In the genomic region with DNA sequence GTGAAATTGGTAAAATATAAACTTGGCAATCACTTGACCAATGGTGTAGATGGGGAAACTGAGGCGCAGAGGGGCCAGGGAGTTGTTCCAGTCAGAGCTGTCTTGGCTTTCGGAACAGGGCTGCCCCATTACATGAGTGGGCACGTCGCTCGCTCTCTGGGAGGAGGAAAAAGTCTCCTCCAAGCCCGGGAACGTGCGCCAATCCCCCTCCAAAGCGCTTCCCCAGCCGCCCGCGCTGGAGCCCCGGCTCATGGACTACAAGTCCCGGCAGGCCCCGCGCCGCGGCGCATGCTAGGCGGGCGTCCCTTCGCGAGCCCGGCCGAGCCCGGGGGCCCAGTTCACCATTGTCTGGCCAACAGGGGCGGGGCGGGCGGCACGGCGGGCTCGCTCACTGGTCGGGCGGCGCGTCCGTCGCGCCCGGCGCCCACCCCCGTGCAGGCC, we compare ENCODE assay signal across 8 cellular contexts. TPM values are rescaled to one million over a fixed set of nuclear protein-coding genes. Genes with fewer than 3 reads are reported as not detected.
DNase-seq lines count a peak whose midpoint lies in the region; ATAC-seq and FAIRE-seq lines count a peak whose summit lies in the region.

No MANE protein-coding gene starts in this region.

- POLR2A ChIA-PET in CD4-positive, alpha-beta memory T cell (lab: Charles Lee; ENCODE audit: partially characterized antibody): interaction anchor here (0.7 to 2.5 kb wide), 6 partner anchors 9 to 67 kb away, joined by 3 to 9 read pairs (median 3); a partner anchor contains a TSS

- H3K27me3 Mint-ChIP-seq in CD4-positive, alpha-beta memory T cell: no peaks in the 10 kb centered on the region
- no peaks in the 10 kb centered on the region for H3K27me3 Mint-ChIP-seq in activated CD8-positive, alpha-beta memory T cell treated with anti-CD3 and anti-CD28 coated beads, Interleukin-2, amount 10 ng/mL, durations not matched to agents 7 days and 5 days
- no peaks in the 10 kb centered on the region for H3K27me3 Mint-ChIP-seq in effector memory CD8-positive, alpha-beta T cell

- peaks cover 28% of the 10 kb centered on the region for H3K4me1 ChIP-seq in CD4-positive, alpha-beta memory T cell (ENCODE audit: insufficient read depth, low read length)
- peaks cover 8% of the 10 kb centered on the region for H3K4me1 ChIP-seq in NT2/D1 (ENCODE audit: insufficient read depth, insufficient read length)

- H3K36me3 Mint-ChIP-seq in CD4-positive, alpha-beta memory T cell: no peaks in the 10 kb centered on the region
- H3K36me3 Mint-ChIP-seq in activated CD8-positive, alpha-beta memory T cell treated with anti-CD3 and anti-CD28 coated beads, Interleukin-2, amount 10 ng/mL, durations not matched to agents 7 days and 5 days: peaks cover 2% of the 10 kb centered on the region
- H3K36me3 Mint-ChIP-seq in effector memory CD8-positive, alpha-beta T cell (ENCODE audit: insufficient read depth): peaks cover 9% of the 10 kb centered on the region

- H3K9ac ChIP-seq in NT2/D1 (ENCODE audit: insufficient read length, low read depth): peak overlapping the region; percentile 86

- intact Hi-C loops in CD4-positive, alpha-beta memory T cell (cut with micrococcal nuclease): loop anchor here (1.0 kb wide), 3 partner anchors 35 to 90 kb away; a partner anchor contains a TSS

- H3K27ac ChIP-seq in CD4-positive, alpha-beta memory T cell (ENCODE audit: low read depth, low read length): peak overlapping the region; percentile 15

- no peak overlapping the region for H3K4me3 ChIP-seq in CD4-positive, alpha-beta memory T cell (ENCODE audit: low read length in 2 of 2)
- peak overlapping the region; percentile 52 for H3K4me3 ChIP-seq in NT2/D1 (ENCODE audit: insufficient read length, low read depth)

- peak; percentile 94 to 96 (median 96) for DNase-seq in CD4-positive, alpha-beta memory T cell
- DNase-seq in HTR-8/SVneo (ENCODE audit: insufficient read length, low spot score) (peak; percentile 100), NT2/D1 (ENCODE audit: low read depth, low spot score) (peak; percentile 88), mesenteric fat pad (ENCODE audit: low spot score) (peak; percentile 99)
- DNase-seq in activated CD8-positive, alpha-beta memory T cell treated with anti-CD3 and anti-CD28 coated beads, Interleukin-2, amount 10 ng/mL, durations not matched to agents 7 days and 5 days: peak; percentile 97
- DNase-seq in effector memory CD8-positive, alpha-beta T cell: peak; percentile 93 to 95 (median 95)
- peak; percentile 90 for DNase-seq in stimulated activated CD8-positive, alpha-beta memory T cell treated with anti-CD3 and anti-CD28 coated beads, Interleukin-12 subunit alpha, Interleukin-12 subunit beta, amount 100 ng/mL, for 24 hours (ENCODE audit: extremely low read depth)

- ATAC-seq in GM21367 (IDR thresholded peaks at IDR 0.05; ENCODE audit: unreplicated experiment): peak; percentile 77
- peak; percentile 99 for ATAC-seq in activated CD8-positive, alpha-beta memory T cell treated with anti-CD3 and anti-CD28 coated beads, Interleukin-2, amount 10 ng/mL, durations not matched to agents 7 days and 5 days
- peak; percentile 98 for ATAC-seq in effector memory CD8-positive, alpha-beta T cell (replicated peaks)

- peak overlapping the region in 3 of 7 donors; percentile 59 to 92 (median 82) for H3K27ac Mint-ChIP-seq in CD4-positive, alpha-beta memory T cell
- peak overlapping the region; percentile 52 for H3K27ac Mint-ChIP-seq in activated CD8-positive, alpha-beta memory T cell treated with anti-CD3 and anti-CD28 coated beads, Interleukin-2, amount 10 ng/mL, durations not matched to agents 7 days and 5 days
- H3K27ac Mint-ChIP-seq in effector memory CD8-positive, alpha-beta T cell: peak overlapping the region in 1 of 2 donors; percentile 51

- peak; percentile 99 for FAIRE-seq in HTR-8/SVneo (lab: Jason Lieb, UNC)

- H3K4me1 Mint-ChIP-seq in CD4-positive, alpha-beta memory T cell: peaks cover 15 to 39% (median 21%) of the 10 kb centered on the region in 4 donors
- peaks cover 25% of the 10 kb centered on the region for H3K4me1 Mint-ChIP-seq in activated CD8-positive, alpha-beta memory T cell treated with anti-CD3 and anti-CD28 coated beads, Interleukin-2, amount 10 ng/mL, durations not matched to agents 7 days and 5 days
- H3K4me1 Mint-ChIP-seq in effector memory CD8-positive, alpha-beta T cell (ENCODE audit: low read depth in 2 of 2): peaks cover 30 to 35% of the 10 kb centered on the region in 2 donors

- peak overlapping the region in 7 of 8 donors; percentile 41 to 71 (median 65) for H3K4me3 Mint-ChIP-seq in CD4-positive, alpha-beta memory T cell
- peak overlapping the region; percentile 68 for H3K4me3 Mint-ChIP-seq in activated CD8-positive, alpha-beta memory T cell treated with anti-CD3 and anti-CD28 coated beads, Interleukin-2, amount 10 ng/mL, durations not matched to agents 7 days and 5 days
- peak overlapping the region; percentile 88 to 97 for H3K4me3 Mint-ChIP-seq in effector memory CD8-positive, alpha-beta T cell

- H3K27me3 ChIP-seq in CD4-positive, alpha-beta memory T cell (ENCODE audit: insufficient read depth, low read length): no peaks in the 10 kb centered on the region
- H3K27me3 ChIP-seq in NT2/D1 (ENCODE audit: insufficient read depth, insufficient read length): no peaks in the 10 kb centered on the region

- CTCF ChIA-PET in CD4-positive, alpha-beta memory T cell (lab: Charles Lee; ENCODE audit: partially characterized antibody): no interaction called here
- CTCF ChIA-PET in activated CD8-positive, alpha-beta memory T cell treated with anti-CD3 and anti-CD28 coated beads, Interleukin-2, amount 10 ng/mL, durations not matched to agents 7 days and 5 days (lab: Charles Lee): interaction anchor here (1.1 kb wide), 1 partner anchor 22 kb away, joined by 3 read pairs; no protein-coding TSS in a partner anchor

- no peaks in the 10 kb centered on the region for H3K36me3 ChIP-seq in CD4-positive, alpha-beta memory T cell (ENCODE audit: insufficient read depth, low read length)
- H3K36me3 ChIP-seq in NT2/D1 (ENCODE audit: insufficient read depth, insufficient read length, low read length): peaks cover 13% of the 10 kb centered on the region

- no peaks in the 10 kb centered on the region for H3K9me3 Mint-ChIP-seq in CD4-positive, alpha-beta memory T cell
- H3K9me3 Mint-ChIP-seq in activated CD8-positive, alpha-beta memory T cell treated with anti-CD3 and anti-CD28 coated beads, Interleukin-2, amount 10 ng/mL, durations not matched to agents 7 days and 5 days (ENCODE audit: low read depth): no peaks in the 10 kb centered on the region
- H3K9me3 Mint-ChIP-seq in effector memory CD8-positive, alpha-beta T cell: no peaks in the 10 kb centered on the region

- no peaks in the 10 kb centered on the region for H3K9me3 ChIP-seq in CD4-positive, alpha-beta memory T cell (ENCODE audit: control insufficient read depth in 1 of 2, low read length in 2 of 2)
- H3K9me3 ChIP-seq in NT2/D1 (ENCODE audit: insufficient read depth, low read length): no peaks in the 10 kb centered on the region

RNA-seq across cellular contexts. Expression of a gene that starts 0.3 kb away (rescaled TPM):
- 10 to 100 TPM; 19.9 to 20.5 TPM for total RNA-seq in CD4-positive, alpha-beta memory T cell
- polyA plus RNA-seq in CD4-positive, alpha-beta memory T cell: 1 to 10 TPM in 1 of 2 donors, under 1 TPM in 1; 0.25 to 1.3 TPM
- total RNA-seq in activated CD8-positive, alpha-beta memory T cell treated with anti-CD3 and anti-CD28 coated beads, Interleukin-2, amount 10 ng/mL, durations not matched to agents 7 days and 5 days: 10 to 100 TPM; 23.8 to 24.8 TPM
- 12.0 TPM for total RNA-seq in mesenteric fat pad

RNA-seq across cellular contexts. Expression of a gene that starts 33.4 kb away (rescaled TPM):
- 100 to 1,000 TPM; 333 to 344 TPM for total RNA-seq in CD4-positive, alpha-beta memory T cell
- 100 to 1,000 TPM; 113 to 204 TPM for polyA plus RNA-seq in CD4-positive, alpha-beta memory T cell
- 100 to 1,000 TPM; 338 to 357 TPM for total RNA-seq in activated CD8-positive, alpha-beta memory T cell treated with anti-CD3 and anti-CD28 coated beads, Interleukin-2, amount 10 ng/mL, durations not matched to agents 7 days and 5 days
- total RNA-seq in mesenteric fat pad: 269 TPM

RNA-seq across cellular contexts. Expression of a gene that starts 35.3 kb away (rescaled TPM):
- 10 to 100 TPM; 18.2 to 19.3 TPM for total RNA-seq in CD4-positive, alpha-beta memory T cell
- 10 to 100 TPM in 1 of 2 donors, 1 to 10 TPM in 1; 9.9 to 10.9 TPM for polyA plus RNA-seq in CD4-positive, alpha-beta memory T cell
- 1 to 10 TPM; 8.4 to 10.0 TPM for total RNA-seq in activated CD8-positive, alpha-beta memory T cell treated with anti-CD3 and anti-CD28 coated beads, Interleukin-2, amount 10 ng/mL, durations not matched to agents 7 days and 5 days
- total RNA-seq in mesenteric fat pad: 4.6 TPM

RNA-seq across cellular contexts. Expression of a gene that starts 41.5 kb away (rescaled TPM):
- 100 to 1,000 TPM; 119 TPM for total RNA-seq in CD4-positive, alpha-beta memory T cell
- polyA plus RNA-seq in CD4-positive, alpha-beta memory T cell: 100 to 1,000 TPM; 128 to 132 TPM
- total RNA-seq in activated CD8-positive, alpha-beta memory T cell treated with anti-CD3 and anti-CD28 coated beads, Interleukin-2, amount 10 ng/mL, durations not matched to agents 7 days and 5 days: 100 to 1,000 TPM; 111 to 126 TPM
- 86.9 TPM for total RNA-seq in mesenteric fat pad
